Comparison of ENCODE assay signal across 20 cellular contexts in genomic region chr15:67479781-67480180, GRCh38. TPM values are rescaled to one million over a fixed set of nuclear protein-coding genes. Genes with fewer than 3 reads are reported as not detected.
DNase-seq lines count a peak whose midpoint lies in the region; ATAC-seq and TF ChIP-seq lines count a peak whose summit lies in the region.
"Had no signal": no experiment of that assay in that cellular context is flagged by ENCODE, and none has a peak within 500 bp of the region (broad histone marks: within the 10 kb centered on the region; RNA-seq: fewer than 3 reads in every experiment).

No MANE protein-coding gene starts in this region.

- H3K79me1 ChIP-seq in mesenchymal stem cell (replicated peaks; ENCODE audit: low read length, poor library complexity, severe bottlenecking) = no peaks in the 10 kb centered on the region

- H3K14ac ChIP-seq in mesenchymal stem cell (ENCODE audit: low read length in 2 of 2) = no peak overlapping the region

- no peaks in the 10 kb centered on the region for H3K27me3 ChIP-seq in mesenchymal stem cell (ENCODE audit: control insufficient read depth in 1 of 2, insufficient read depth in 1 of 2, low read length in 2 of 2)
- H3K27me3 ChIP-seq: gastrocnemius medialis had no signal

- H3K27me3 Mint-ChIP-seq in HFFc6 (ENCODE audit: insufficient read depth) (peaks cover 6% of the 10 kb centered on the region), nephron progenitor cell (ENCODE audit: low read depth, poor library complexity) (peaks cover 18% of the 10 kb centered on the region)
- no peaks in the 10 kb centered on the region for H3K27me3 Mint-ChIP-seq in natural killer cell treated with Interleukin-12 subunit alpha and Interleukin-12 subunit beta and Interleukin-15 and Interleukin-18, amount 100 ng/mL, for 72 hours
- peaks cover 15% of the 10 kb centered on the region for H3K27me3 Mint-ChIP-seq in activated CD4-positive, alpha-beta T cell treated with anti-CD3 and anti-CD28 coated beads, Interleukin-2, amount 10 ng/mL, durations not matched to agents 24 days and 14 days
- H3K27me3 Mint-ChIP-seq: CD4-positive, alpha-beta T cell had no signal

- H3K23ac ChIP-seq in mesenchymal stem cell (ENCODE audit: low read length in 2 of 2) = no peak overlapping the region

- H3K4me3 Mint-ChIP-seq in HFFc6 (peak overlapping the region; percentile 50; the same call in 1 of the 2 replicates), nephron progenitor cell (no peak overlapping the region)
- no peak overlapping the region for H3K4me3 Mint-ChIP-seq in natural killer cell treated with Interleukin-12 subunit alpha and Interleukin-12 subunit beta and Interleukin-15 and Interleukin-18, amount 100 ng/mL, for 72 hours
- no peak overlapping the region for H3K4me3 Mint-ChIP-seq in activated CD4-positive, alpha-beta T cell treated with anti-CD3 and anti-CD28 coated beads, Interleukin-2, amount 10 ng/mL, durations not matched to agents 24 days and 14 days
- H3K4me3 Mint-ChIP-seq: activated T-cell treated with anti-CD3 and anti-CD28 coated beads, Interleukin-2, amount 50 U/mL, for 72 hours; CD4-positive, alpha-beta T cell had no signal

- H2AFZ ChIP-seq in mesenchymal stem cell (ENCODE audit: low read depth, low read length) = peak overlapping the region; percentile 58

- H3K4me2 ChIP-seq in mesenchymal stem cell (ENCODE audit: low read length, poor library complexity, severe bottlenecking) = no peak overlapping the region

- no peak overlapping the region for H3K27ac ChIP-seq in mesenchymal stem cell (ENCODE audit: low read length, poor library complexity, severe bottlenecking)
- H3K27ac ChIP-seq: gastrocnemius medialis, lower lobe of right lung had no signal

- CTCF ChIA-PET in AG04449 (lab: Yijun Ruan, JAX) = interaction anchor here (1.3 kb wide), 1 partner anchor 22 kb away, joined by 4 read pairs; no protein-coding TSS in a partner anchor

- H3K4me3 ChIP-seq in AG04449 (ENCODE audit: low read depth, low read length) (peak overlapping the region; percentile 34), cardiac fibroblast (replicated peaks in 1 of 2; ENCODE audit: low read depth in 2 of 2, low read length in 2 of 2) (no peak overlapping the region), mesenchymal stem cell (ENCODE audit: insufficient read depth in 1 of 2, low read depth in 1 of 2, low read length in 2 of 2) (peak overlapping the region in 1 of 2 experiments; percentile 72)
- H3K4me3 ChIP-seq: gastrocnemius medialis, lower lobe of right lung had no signal

- H3K9ac ChIP-seq in mesenchymal stem cell (ENCODE audit: low read length) = peak overlapping the region; percentile 82

- no peak overlapping the region for H2BK12ac ChIP-seq in mesenchymal stem cell (ENCODE audit: low read length in 2 of 2)

- no peaks in the 10 kb centered on the region for H3K4me1 ChIP-seq in mesenchymal stem cell (ENCODE audit: control insufficient read depth, insufficient read depth, low read depth, low read length)
- H3K4me1 ChIP-seq: lower lobe of right lung had no signal

- no peak overlapping the region for H2AK5ac ChIP-seq in mesenchymal stem cell (ENCODE audit: low read length, severe bottlenecking)

- no peak overlapping the region for H2BK120ac ChIP-seq in mesenchymal stem cell (ENCODE audit: low read depth, low read length)

- H3K4me1 Mint-ChIP-seq in HFFc6 (ENCODE audit: low read depth) (peaks cover 33% of the 10 kb centered on the region), nephron progenitor cell (peaks cover 4% of the 10 kb centered on the region)
- no peaks in the 10 kb centered on the region for H3K4me1 Mint-ChIP-seq in natural killer cell treated with Interleukin-12 subunit alpha and Interleukin-12 subunit beta and Interleukin-15 and Interleukin-18, amount 100 ng/mL, for 72 hours (ENCODE audit: low read depth in 2 of 2)
- no peaks in the 10 kb centered on the region for H3K4me1 Mint-ChIP-seq in activated CD4-positive, alpha-beta T cell treated with anti-CD3 and anti-CD28 coated beads, Interleukin-2, amount 10 ng/mL, durations not matched to agents 24 days and 14 days

- H3K36me3 ChIP-seq in mesenchymal stem cell (ENCODE audit: control insufficient read depth in 1 of 2, insufficient read depth in 2 of 2, low read depth in 1 of 2, low read length in 2 of 2) = no peaks in the 10 kb centered on the region
- H3K36me3 ChIP-seq: gastrocnemius medialis, lower lobe of right lung had no signal

- H4K8ac ChIP-seq in mesenchymal stem cell (ENCODE audit: low read length) = no peak overlapping the region

- POLR2A ChIA-PET in AG04449 (lab: Yijun Ruan, JAX) = no interaction called here

- no peak overlapping the region for H2BK15ac ChIP-seq in mesenchymal stem cell (ENCODE audit: low read depth, poor library complexity, severe bottlenecking)

- DNase-seq in AG04449 (ENCODE audit: low read depth, low spot score) (no peak), HFFc6 (no peak), cardiac fibroblast (ENCODE audit: low read depth in 2 of 2) (peak; percentile 27 to 67), mesenchymal stem cell (peak; percentile 60), nephron progenitor cell (no peak), ecto neural progenitor cell (ENCODE audit: low spot score) (no peak)
- no peak for DNase-seq in natural killer cell treated with Interleukin-12 subunit alpha and Interleukin-12 subunit beta and Interleukin-15 and Interleukin-18, amount 100 ng/mL, for 72 hours (ENCODE audit: low spot score)
- DNase-seq in activated CD4-positive, alpha-beta T cell treated with anti-CD3 and anti-CD28 coated beads, Interleukin-2, amount 10 ng/mL, durations not matched to agents 24 days and 14 days = no peak
- DNase-seq: activated CD4-positive, CD25-positive, alpha-beta regulatory T cell treated with anti-CD3 and anti-CD28 coated beads, Interleukin-2, amount 50 U/mL, for 72 hours; activated T-cell treated with anti-CD3 and anti-CD28 coated beads, Interleukin-2, amount 50 U/mL, for 72 hours; CD4-positive, alpha-beta T cell; DMS153; gastrocnemius medialis; hypothalamus; lower lobe of right lung; NCI-H1048; NCI-H1930; NCI-H446 treated with DMSO at 0.1 percent for 48 hours; T1000 had no signal

- TF ChIP-seq CTCF in AG04449 (IDR thresholded peaks at IDR 0.05; ENCODE audit: insufficient read depth, low read length, missing control alignments) (no peak), HFFc6 (IDR thresholded peaks at IDR 0.05) (no peak), cardiac fibroblast (IDR thresholded peaks at IDR 0.05; ENCODE audit: low read depth, low read length) (no peak), nephron progenitor cell (IDR thresholded peaks at IDR 0.05) (no peak)

- 40% methylated on average over 1 of the region's 2 CpGs for WGBS in mesenchymal stem cell

- peaks cover 5% of the 10 kb centered on the region for H3K9me3 ChIP-seq in mesenchymal stem cell (ENCODE audit: control insufficient read depth, low read length)
- H3K9me3 ChIP-seq: gastrocnemius medialis, lower lobe of right lung had no signal

- peak overlapping the region in 1 of 2 experiments; percentile 17 for H3K4ac ChIP-seq in mesenchymal stem cell (ENCODE audit: low read depth in 1 of 2, low read length in 2 of 2)

- intact Hi-C loops in activated CD4-positive, alpha-beta T cell treated with anti-CD3 and anti-CD28 coated beads, Interleukin-2, amount 10 ng/mL, durations not matched to agents 24 days and 14 days (cut with micrococcal nuclease) = no loop called here

- H3K18ac ChIP-seq in mesenchymal stem cell (ENCODE audit: low read depth in 1 of 2, low read length in 2 of 2) = peak overlapping the region; percentile 50 to 63

- no peak overlapping the region for H4K91ac ChIP-seq in mesenchymal stem cell (ENCODE audit: low read length)

- no peaks in the 10 kb centered on the region for H3K36me3 Mint-ChIP-seq in HFFc6 (ENCODE audit: low read depth)
- H3K36me3 Mint-ChIP-seq in nephron progenitor cell (ENCODE audit: low read depth) = peaks cover 19% of the 10 kb centered on the region
- no peaks in the 10 kb centered on the region for H3K36me3 Mint-ChIP-seq in natural killer cell treated with Interleukin-12 subunit alpha and Interleukin-12 subunit beta and Interleukin-15 and Interleukin-18, amount 100 ng/mL, for 72 hours
- H3K36me3 Mint-ChIP-seq in activated CD4-positive, alpha-beta T cell treated with anti-CD3 and anti-CD28 coated beads, Interleukin-2, amount 10 ng/mL, durations not matched to agents 24 days and 14 days (ENCODE audit: low read depth) = no peaks in the 10 kb centered on the region

- H2BK5ac ChIP-seq in mesenchymal stem cell (ENCODE audit: low read depth, low read length, poor library complexity, severe bottlenecking) = no peak overlapping the region

- H3K9me3 Mint-ChIP-seq in HFFc6 = peaks cover 2% of the 10 kb centered on the region; the same call in 1 of the 2 replicates
- H3K9me3 Mint-ChIP-seq in nephron progenitor cell = peaks cover 19% of the 10 kb centered on the region
- H3K9me3 Mint-ChIP-seq in natural killer cell treated with Interleukin-12 subunit alpha and Interleukin-12 subunit beta and Interleukin-15 and Interleukin-18, amount 100 ng/mL, for 72 hours = no peaks in the 10 kb centered on the region
- H3K9me3 Mint-ChIP-seq in activated CD4-positive, alpha-beta T cell treated with anti-CD3 and anti-CD28 coated beads, Interleukin-2, amount 10 ng/mL, durations not matched to agents 24 days and 14 days = peaks cover 4% of the 10 kb centered on the region
- H3K9me3 Mint-ChIP-seq: activated naive CD4-positive, alpha-beta T cell treated with anti-CD3 and anti-CD28 coated beads, Interleukin-2, amount 50 U/mL, for 72 hours; activated T-cell treated with anti-CD3 and anti-CD28 coated beads, Interleukin-2, amount 50 U/mL, for 72 hours; CD4-positive, alpha-beta T cell had no signal

- no peak for ATAC-seq in natural killer cell treated with Interleukin-12 subunit alpha and Interleukin-12 subunit beta and Interleukin-15 and Interleukin-18, amount 100 ng/mL, for 72 hours
- ATAC-seq: activated naive CD4-positive, alpha-beta T cell treated with anti-CD3 and anti-CD28 coated beads, Interleukin-2, amount 50 U/mL, for 72 hours; activated T-cell treated with anti-CD3 and anti-CD28 coated beads, Interleukin-2, amount 50 U/mL, for 72 hours; gastrocnemius medialis; lower lobe of right lung had no signal

- H3K27ac Mint-ChIP-seq in HFFc6 (no peak overlapping the region), nephron progenitor cell (no peak overlapping the region)
- H3K27ac Mint-ChIP-seq in natural killer cell treated with Interleukin-12 subunit alpha and Interleukin-12 subunit beta and Interleukin-15 and Interleukin-18, amount 100 ng/mL, for 72 hours = no peak overlapping the region
- H3K27ac Mint-ChIP-seq in activated CD4-positive, alpha-beta T cell treated with anti-CD3 and anti-CD28 coated beads, Interleukin-2, amount 10 ng/mL, durations not matched to agents 24 days and 14 days = no peak overlapping the region
- H3K27ac Mint-ChIP-seq: activated naive CD4-positive, alpha-beta T cell treated with anti-CD3 and anti-CD28 coated beads, Interleukin-2, amount 50 U/mL, for 72 hours; activated T-cell treated with anti-CD3 and anti-CD28 coated beads, Interleukin-2, amount 50 U/mL, for 72 hours; CD4-positive, alpha-beta T cell had no signal

RNA-seq across cellular contexts. Expression of gene C15orf61, which starts 41.1 kb away (rescaled TPM):
- total RNA-seq in HFFc6 (2021; fragmentation: NEBNext Ultra II Directional; extraction: Animal tissue kit (Norgen Biotek cat#: 25700)) = 1 to 10 TPM; 5.1 to 7.5 (median 5.9) TPM
- polyA plus RNA-seq in mesenchymal stem cell (2013, experiment 1 of 2) = 3.9 TPM
- 4.9 TPM for polyA plus RNA-seq in mesenchymal stem cell (2013, experiment 2 of 2)
- 1 to 10 TPM; 3.9 to 5.0 TPM for total RNA-seq in natural killer cell treated with Interleukin-12 subunit alpha and Interleukin-12 subunit beta and Interleukin-15 and Interleukin-18, amount 100 ng/mL, for 72 hours
- total RNA-seq in activated CD4-positive, alpha-beta T cell treated with anti-CD3 and anti-CD28 coated beads, Interleukin-2, amount 10 ng/mL, durations not matched to agents 24 days and 14 days = 4.7 and 7.3 TPM in 2 replicates

Comparison
In these comparisons a context has a peak if more than half of its experiments do, and no peak if none do; other contexts are left out.
1. DNase-seq: peak in cardiac fibroblast (2 of 2) and mesenchymal stem cell (single experiment); none in AG04449 (single experiment), HFFc6 (single experiment), nephron progenitor cell (single experiment), natural killer cell treated with Interleukin-12 subunit alpha and Interleukin-12 subunit beta and Interleukin-15 and Interleukin-18, amount 100 ng/mL, for 72 hours (single experiment), ecto neural progenitor cell (single experiment) and activated CD4-positive, alpha-beta T cell treated with anti-CD3 and anti-CD28 coated beads, Interleukin-2, amount 10 ng/mL, durations not matched to agents 24 days and 14 days (single experiment).